In genomic region chr7:36152756-36153570, GRCh38 we compare ENCODE assay signal across 8 cellular contexts.
DNase-seq lines count a peak whose midpoint lies in the region; ATAC-seq and TF ChIP-seq lines count a peak whose summit lies in the region.

Gene EEPD1, plus strand, starts transcription at chr7:36153254. Its CDS starts 1,071 bp downstream, at chr7:36154325.

- peak; percentile 93 for DNase-seq in AG09309 (ENCODE audit: low read depth)
- DNase-seq in NCI-H345 treated with DMSO at 0.1 percent for 48 hours (lab: John Stamatoyannopoulos, UW; ENCODE audit: unreplicated experiment) = peak; percentile 99
- DNase-seq in activated CD4-positive, CD25-positive, alpha-beta regulatory T cell treated with anti-CD3 and anti-CD28 coated beads, Interleukin-2, amount 50 U/mL, for 16 hours (ENCODE audit: low read depth, low spot score) = peak; percentile 99
- DNase-seq in cerebellar cortex (ENCODE audit: low spot score) = peak; percentile 99
- DNase-seq in iris pigment epithelial cell (ENCODE audit: low read depth) = peak; percentile 99
- peak; percentile 99 for DNase-seq in stimulated activated CD4-positive, alpha-beta T cell treated with anti-CD3 and anti-CD28 coated beads, Interleukin-12 subunit alpha, Interleukin-12 subunit beta, amount 100 ng/mL, for 24 hours (ENCODE audit: low read depth in 2 of 2)

- H3K4me3 ChIP-seq in AG09309 (ENCODE audit: control insufficient read depth, low read depth, low read length) = peak within 1 kb of the TSS; percentile 71

- peak; percentile 97 for ATAC-seq in GM19035 (IDR thresholded peaks at IDR 0.05; ENCODE audit: unreplicated experiment)
- ATAC-seq in HG03342 (IDR thresholded peaks at IDR 0.05; ENCODE audit: unreplicated experiment) = peak; percentile 96

- TF ChIP-seq CTCF in AG09309 (IDR thresholded peaks at IDR 0.05; ENCODE audit: control insufficient read depth, insufficient read depth, low read depth, low read length, missing control alignments) = no peak

Comparison
In these comparisons a context has a peak if more than half of its experiments do, and no peak if none do; other contexts are left out.
1. Peak in every context shown above with its lines: DNase-seq, ATAC-seq and H3K4me3 ChIP-seq.